Comparison of ENCODE assay signal across 19 cellular contexts in the genomic region with DNA sequence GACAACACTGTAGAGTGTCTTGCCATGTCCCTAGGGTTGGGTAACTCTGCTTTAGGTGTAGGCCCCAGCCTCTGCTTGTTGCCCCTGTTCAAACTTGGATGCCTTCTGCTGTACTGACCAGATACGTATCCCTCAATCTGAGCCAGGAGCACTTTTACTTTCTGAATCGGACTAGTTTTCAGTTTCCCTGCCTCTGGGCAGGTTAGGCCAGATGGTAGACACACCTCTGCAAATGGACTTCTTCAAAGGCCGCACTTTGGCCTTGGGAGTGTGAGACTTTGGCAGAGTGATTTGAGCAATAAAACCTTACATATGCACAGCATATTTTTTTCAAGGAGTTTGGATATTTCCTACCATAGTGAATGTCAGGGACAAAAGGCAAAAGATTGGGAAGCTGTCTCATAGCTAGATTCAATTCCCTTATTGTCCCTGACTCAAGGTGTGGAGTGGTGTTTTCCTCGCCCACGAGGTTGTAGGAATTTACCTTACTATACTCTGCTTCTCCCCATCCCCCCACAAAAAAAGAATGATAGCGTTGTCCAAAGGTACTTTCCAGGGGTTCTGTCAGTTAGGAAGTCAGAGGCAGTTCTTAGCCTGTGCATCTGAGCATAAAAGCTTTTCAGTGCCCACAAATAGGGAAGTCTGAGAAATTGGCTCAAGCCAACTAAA. TPM values are rescaled to one million over a fixed set of nuclear protein-coding genes. Genes with fewer than 3 reads are reported as not detected.
DNase-seq lines count a peak whose midpoint lies in the region; ATAC-seq, FAIRE-seq and TF ChIP-seq lines count a peak whose summit lies in the region.
"Had no signal": no experiment of that assay in that cellular context is flagged by ENCODE, and none has a peak within 500 bp of the region (broad histone marks: within the 10 kb centered on the region; RNA-seq: fewer than 3 reads in every experiment).

No MANE protein-coding gene starts in this region.

- H3K27ac ChIP-seq in mammary epithelial cell (ENCODE audit: insufficient read depth, low read depth, low read length) = no peak overlapping the region
- H3K27ac ChIP-seq in breast epithelium = no peak overlapping the region
- no peak overlapping the region for H3K27ac ChIP-seq in GM12878 (ENCODE audit: control insufficient read depth, insufficient read depth)
- H3K27ac ChIP-seq in HepG2 (ENCODE audit: extremely low read length, insufficient read depth, low read length) = no peak overlapping the region
- H3K27ac ChIP-seq in right atrium auricular region = no peak overlapping the region
- H3K27ac ChIP-seq: 22Rv1, KMS-11, SJSA1 had no signal

- H3K9ac ChIP-seq in mammary epithelial cell (ENCODE audit: insufficient read depth, low read length) (no peak overlapping the region), GM12878 (ENCODE audit: control insufficient read depth, insufficient read depth, low read length) (no peak overlapping the region), HepG2 (ENCODE audit: insufficient read depth, low read depth, low read length) (no peak overlapping the region)
- H3K9ac ChIP-seq: KMS-11 had no signal

- RAD21 ChIA-PET in GM12878 (lab: Charles Lee; ENCODE audit: unreplicated experiment) = no interaction called here

- H3K79me2 ChIP-seq in mammary epithelial cell (ENCODE audit: insufficient read depth, low read length) (no peaks in the 10 kb centered on the region), GM12878 (ENCODE audit: control insufficient read depth, insufficient read depth, low read length) (no peaks in the 10 kb centered on the region), HepG2 (ENCODE audit: insufficient read depth, low read length) (no peaks in the 10 kb centered on the region)

- POLR2A ChIA-PET in GM12878 (lab: Charles Lee) = no interaction called here
- POLR2A ChIA-PET in HepG2 (lab: Yijun Ruan, JAX) = no interaction called here

- TF ChIP-seq RAD21 in GM12878 (IDR thresholded peaks at IDR 0.05; ENCODE audit: insufficient read depth, low read depth, low read length) (no peak), HepG2 (CRISPR knock-in tag; IDR thresholded peaks at IDR 0.05) (no peak)

- H3K4me2 ChIP-seq in mammary epithelial cell (ENCODE audit: insufficient read depth, low read depth, low read length) (no peak overlapping the region), GM12878 (ENCODE audit: control insufficient read depth, insufficient read depth) (no peak overlapping the region), HepG2 (ENCODE audit: low read depth, low read length) (peak overlapping the region; percentile 13; the same call in 1 of the 2 replicates)
- H3K4me2 ChIP-seq: KMS-11 had no signal

- H3K9me3 ChIP-seq in mammary epithelial cell (replicated peaks; ENCODE audit: insufficient read depth, low read length) = no peaks in the 10 kb centered on the region
- H3K9me3 ChIP-seq in breast epithelium = no peaks in the 10 kb centered on the region
- no peaks in the 10 kb centered on the region for H3K9me3 ChIP-seq in GM12878 (replicated peaks; ENCODE audit: control insufficient read depth, insufficient read depth, low read length)
- H3K9me3 ChIP-seq in HepG2 (ENCODE audit: low read length) = 0 out of 2 replicates have a peak, but pooled peaks cover 4% of the 10 kb centered on the region
- no peaks in the 10 kb centered on the region for H3K9me3 ChIP-seq in right atrium auricular region
- H3K9me3 ChIP-seq: SJSA1 had no signal

- DNase-seq in mammary epithelial cell (peak; percentile 35), breast epithelium (ENCODE audit: low spot score in 2 of 2) (no peak), GM12878 (ENCODE audit: low read depth, low spot score) (peak; percentile 8), HepG2 (ENCODE audit: low spot score) (no peak), foreskin melanocyte (no peak), right atrium auricular region (ENCODE audit: low spot score) (no peak), midbrain (lab: John Stamatoyannopoulos, UW) (no peak)
- DNase-seq in effector memory CD8-positive, alpha-beta T cell = no peak
- DNase-seq: CD4-positive, CD25-positive, alpha-beta regulatory T cell; GF-D8; NCI-H1417 treated with DMSO at 0.1 percent for 48 hours; NCI-H1930; NCI-H226 had no signal

- peaks cover 4% of the 10 kb centered on the region for H3K4me1 ChIP-seq in mammary epithelial cell (ENCODE audit: insufficient read depth, low read length)
- no peaks in the 10 kb centered on the region for H3K4me1 ChIP-seq in breast epithelium
- H3K4me1 ChIP-seq in GM12878 (ENCODE audit: control insufficient read depth, insufficient read depth, low read length) = no peaks in the 10 kb centered on the region
- no peaks in the 10 kb centered on the region for H3K4me1 ChIP-seq in HepG2 (ENCODE audit: insufficient read depth, low read length)
- H3K4me1 ChIP-seq in right atrium auricular region = no peaks in the 10 kb centered on the region

- H3K27me3 ChIP-seq in mammary epithelial cell (ENCODE audit: insufficient read depth, low read length) = no peaks in the 10 kb centered on the region
- no peaks in the 10 kb centered on the region for H3K27me3 ChIP-seq in breast epithelium
- H3K27me3 ChIP-seq in GM12878 (replicated peaks in 1 of 2; ENCODE audit: control insufficient read depth in 2 of 2, insufficient read depth in 2 of 2, low read length in 1 of 2) = no peaks in the 10 kb centered on the region
- H3K27me3 ChIP-seq in HepG2 (ENCODE audit: control insufficient read depth in 1 of 2, insufficient read depth in 2 of 2, low read length in 2 of 2) = no peaks in the 10 kb centered on the region
- no peaks in the 10 kb centered on the region for H3K27me3 ChIP-seq in right atrium auricular region
- H3K27me3 ChIP-seq: SJSA1 had no signal

- in situ Hi-C loops in mammary epithelial cell (cut with MboI; ENCODE audit: low sequenced_read_pairs in 2 of 2) = no loop called here
- in situ Hi-C loops in GM12878 (cut with MboI) = no loop called here
- in situ Hi-C loops in HepG2 (cut with HindIII; ENCODE audit: extremely low pct_ligation_motif_present, low pct_unique_long_range_greater_than_20kb) = no loop called here

- intact Hi-C loops in mammary epithelial cell (cut with micrococcal nuclease) (no loop called here), breast epithelium (cut with DNase I; ENCODE audit: low total_unique reads) (no loop called here), GM12878 (cut with micrococcal nuclease; ENCODE audit: unreplicated experiment) (no loop called here), HepG2 (cut with micrococcal nuclease; ENCODE audit: unreplicated experiment) (no loop called here)

- H3K4me3 Mint-ChIP-seq in effector memory CD8-positive, alpha-beta T cell = no peak overlapping the region
- H3K4me3 Mint-ChIP-seq: CD4-positive, CD25-positive, alpha-beta regulatory T cell had no signal

- H2AFZ ChIP-seq in mammary epithelial cell (ENCODE audit: low read depth, low read length) (peak overlapping the region; percentile 30), GM12878 (ENCODE audit: control insufficient read depth, low read depth, low read length) (no peak overlapping the region), HepG2 (ENCODE audit: low read length) (no peak overlapping the region)

- no peaks in the 10 kb centered on the region for H3K36me3 ChIP-seq in mammary epithelial cell (ENCODE audit: insufficient read depth, low read length)
- no peaks in the 10 kb centered on the region for H3K36me3 ChIP-seq in breast epithelium
- H3K36me3 ChIP-seq in GM12878 (ENCODE audit: control insufficient read depth in 2 of 2, insufficient read depth in 2 of 2, low read length in 1 of 2) = no peaks in the 10 kb centered on the region
- H3K36me3 ChIP-seq in HepG2 (replicated peaks in 1 of 2; ENCODE audit: control insufficient read depth in 1 of 2, insufficient read depth in 2 of 2, low read length in 2 of 2) = no peaks in the 10 kb centered on the region
- no peaks in the 10 kb centered on the region for H3K36me3 ChIP-seq in right atrium auricular region
- H3K36me3 ChIP-seq: SJSA1 had no signal

- FAIRE-seq in GM12878 (lab: Jason Lieb, UNC) = no peak
- FAIRE-seq in HepG2 (lab: Jason Lieb, UNC) = no peak
- FAIRE-seq: GM12892, H54 had no signal

- H4K20me1 ChIP-seq in mammary epithelial cell (ENCODE audit: insufficient read depth, low read length) = no peaks in the 10 kb centered on the region
- H4K20me1 ChIP-seq in GM12878 (ENCODE audit: control insufficient read depth, insufficient read depth) = no peaks in the 10 kb centered on the region
- H4K20me1 ChIP-seq in HepG2 (ENCODE audit: insufficient read depth, low read length) = no peaks in the 10 kb centered on the region

- no peaks in the 10 kb centered on the region for H3K27me3 Mint-ChIP-seq in effector memory CD8-positive, alpha-beta T cell
- H3K27me3 Mint-ChIP-seq: CD4-positive, CD25-positive, alpha-beta regulatory T cell had no signal

- peak; percentile 49 for ATAC-seq in GM12878
- ATAC-seq in HepG2 = peak; percentile 65
- ATAC-seq in effector memory CD8-positive, alpha-beta T cell (replicated peaks) = no peak
- ATAC-seq: Panc1 had no signal

- CTCF ChIA-PET in mammary epithelial cell (lab: Charles Lee; ENCODE audit: low non-redundant PET) = no interaction called here
- CTCF ChIA-PET in GM12878 (lab: Yijun Ruan, JAX) = no interaction called here
- CTCF ChIA-PET in HepG2 (lab: Yijun Ruan, JAX; ENCODE audit: low intra/inter-chr PET ratio, low total read pairs) = no interaction called here

- no peak for TF ChIP-seq EP300 in GM12878 (IDR thresholded peaks at IDR 0.05; ENCODE audit: borderline replicate concordance in 1 of 2, control insufficient read depth in 1 of 2, low read depth in 2 of 2, low read length in 2 of 2)
- no peak for TF ChIP-seq EP300 in HepG2 (IDR thresholded peaks at IDR 0.05; ENCODE audit: low read depth in 2 of 2, low read length in 2 of 2)
- TF ChIP-seq EP300 in HepG2 (CRISPR knock-in tag; IDR thresholded peaks at IDR 0.05; ENCODE audit: borderline replicate concordance) = no peak

- no peaks in the 10 kb centered on the region for H3K4me1 Mint-ChIP-seq in effector memory CD8-positive, alpha-beta T cell (ENCODE audit: low read depth in 2 of 2)
- H3K4me1 Mint-ChIP-seq: CD4-positive, CD25-positive, alpha-beta regulatory T cell had no signal

- TF ChIP-seq POLR2A in breast epithelium (IDR thresholded peaks at IDR 0.05) = no peak
- TF ChIP-seq POLR2A in GM12878 (IDR thresholded peaks at IDR 0.05; ENCODE audit: low read depth, low read length) = no peak
- TF ChIP-seq POLR2A in HepG2 (IDR thresholded peaks at IDR 0.05; ENCODE audit: insufficient read depth in 1 of 2, low read depth in 2 of 2, low read length in 2 of 2) = no peak

- H3K9me3 Mint-ChIP-seq in effector memory CD8-positive, alpha-beta T cell = no peaks in the 10 kb centered on the region

- H3K36me3 Mint-ChIP-seq in effector memory CD8-positive, alpha-beta T cell (ENCODE audit: insufficient read depth) = no peaks in the 10 kb centered on the region
- H3K36me3 Mint-ChIP-seq: CD4-positive, CD25-positive, alpha-beta regulatory T cell had no signal

- SMC1A ChIA-PET in GM12878 (lab: Charles Lee; ENCODE audit: uncharacterized antibody, unreplicated experiment) = interaction anchor here (0.6 to 1.4 kb wide), 2 partner anchors 27 to 579 kb away, joined by 3 to 5 read pairs; no protein-coding TSS in a partner anchor

- no peak overlapping the region for H3K27ac Mint-ChIP-seq in effector memory CD8-positive, alpha-beta T cell
- H3K27ac Mint-ChIP-seq: CD4-positive, CD25-positive, alpha-beta regulatory T cell had no signal

- dilution Hi-C loops in mammary epithelial cell (cut with HindIII; ENCODE audit: low sequenced_read_pairs) = loop anchor here (5.0 kb wide), 1 partner anchor 88 kb away; no protein-coding TSS in a partner anchor

- H3K4me3 ChIP-seq in mammary epithelial cell (replicated peaks in 1 of 3; ENCODE audit: insufficient read depth in 1 of 3, low read depth in 2 of 3, low read length in 3 of 3) (no peak overlapping the region), breast epithelium (no peak overlapping the region), GM12878 (no peak overlapping the region), HepG2 (replicated peaks in 1 of 3; ENCODE audit: insufficient read depth in 1 of 3, low read depth in 2 of 3, low read length in 3 of 3) (no peak overlapping the region), right atrium auricular region (no peak overlapping the region)
- H3K4me3 ChIP-seq: SJSA1 had no signal

- BruUV-seq in mammary epithelial cell (replicated peaks; lab: Mats Ljungman, UMichigan) (no TSS peak), GM12878 (replicated peaks; lab: Mats Ljungman, UMichigan) (no TSS peak), HepG2 (replicated peaks; lab: Mats Ljungman, UMichigan) (no TSS peak)

- 11% methylated on average over 6 of the region's 6 CpGs for WGBS in mammary epithelial cell (ENCODE audit: low coverage, missing lambda C conversion rate)
- WGBS in GM12878 (ENCODE audit: insufficient coverage, insufficient replicate concordance, low lambda C conversion rate, missing lambda C conversion rate) = 22% methylated on average over 6 of the region's 6 CpGs
- WGBS in HepG2 (ENCODE audit: low lambda C conversion rate) = 11% methylated on average over 6 of the region's 6 CpGs

- TF ChIP-seq CTCF in mammary epithelial cell (conservative IDR thresholded peaks at IDR 0.05 in 1 of 2, IDR thresholded peaks at IDR 0.05 in 1 of 2; ENCODE audit: extremely low read depth in 1 of 2, insufficient read depth in 1 of 2, low read depth in 1 of 2, low read length in 2 of 2) (no peak), breast epithelium (IDR thresholded peaks at IDR 0.05) (no peak), GM12878 (IDR thresholded peaks at IDR 0.05 in 2 of 3, conservative IDR thresholded peaks at IDR 0.05 in 1 of 3; ENCODE audit: control insufficient read depth in 2 of 3, extremely low read depth in 1 of 3, insufficient read depth in 1 of 3, low read depth in 3 of 3, low read length in 3 of 3) (no peak), HepG2 (CRISPR knock-in tag; IDR thresholded peaks at IDR 0.05) (no peak), right atrium auricular region (IDR thresholded peaks at IDR 0.05) (no peak)

RNA-seq across cellular contexts. Expression of a gene that starts 15.3 kb away (rescaled TPM):
- total RNA-seq in mammary epithelial cell = 1 to 10 TPM; 4.1 to 6.5 TPM
- 0.19 TPM for polyA plus RNA-seq in mammary epithelial cell
- not detected for polyA minus RNA-seq in mammary epithelial cell
- 10 to 100 TPM; 24.6 to 66.2 (median 25.9) TPM for total RNA-seq in breast epithelium
- 0.15 and 0.21 TPM in 2 replicates for total RNA-seq in GM12878 (2013; cell fraction: nucleolus; rRNA removed)
- total RNA-seq in GM12878 (2014; rRNA removed) = not detected in 2 replicates
- total RNA-seq in GM12878 (2014; rRNA removed; fragmentation: Illumina TruSeq; extraction: Trizol) = not detected in 2 replicates
- 0.16 and 0.54 TPM in 2 replicates for total RNA-seq in GM12878 (2021)
- not detected for polyA plus RNA-seq in GM12878 (2011; ENCODE audit: low read depth)
- polyA plus RNA-seq in GM12878 (2011; rRNA removed) = 0.07 TPM in 1 of 2 replicates, not detected in the other
- not detected in 2 replicates for polyA plus RNA-seq in GM12878 (2011; cell fraction: cytosol; rRNA removed)
- polyA plus RNA-seq in GM12878 (2011; cell fraction: nucleus; rRNA removed) = 0.03 TPM in 2 replicates
- 0.11 TPM in 1 of 2 replicates, not detected in the other for polyA plus RNA-seq in GM12878 (2012)
- polyA plus RNA-seq in GM12878 (2014; fragmentation: Illumina TruSeq; extraction: Trizol) = 0.01 TPM in 1 of 2 replicates, not detected in the other
- polyA plus RNA-seq in GM12878 (2014; fragmentation: Nextera tagmentation; extraction: Ambion mirVana) = under 1 TPM in 1 of 2 experiments, not detected in 1; 0.07 TPM
- polyA plus RNA-seq in GM12878 (2014; rRNA removed) = not detected in 2 replicates
- not detected for polyA plus RNA-seq in GM12878 (2016; fragmentation: Nextera tagmentation; extraction: Ambion mirVana)
- 0.29 TPM in 1 of 2 replicates, not detected in the other for polyA minus RNA-seq in GM12878 (2011; rRNA and poly(A)+ RNA removed)
- polyA minus RNA-seq in GM12878 (2011; cell fraction: cytosol; rRNA and poly(A)+ RNA removed) = not detected in 2 replicates
- polyA minus RNA-seq in GM12878 (2011; cell fraction: nucleus; rRNA and poly(A)+ RNA removed) = not detected in 2 replicates
- 1.2 and 2.3 TPM in 2 replicates for total RNA-seq in HepG2 (2016; rRNA removed; fragmentation: Illumina TruSeq; extraction: Trizol)
- 0.53 and 1.0 TPM in 2 replicates for total RNA-seq in HepG2 (2016; cell fraction: cytosol; rRNA removed; fragmentation: Illumina TruSeq; extraction: Trizol; ENCODE audit: low read depth)
- 1.4 and 1.7 TPM in 2 replicates for total RNA-seq in HepG2 (2016; cell fraction: insoluble cytoplasmic fraction; rRNA removed; fragmentation: Illumina TruSeq; extraction: Trizol)
- 0.96 and 1.2 TPM in 2 replicates for total RNA-seq in HepG2 (2016; cell fraction: membrane; rRNA removed; fragmentation: Illumina TruSeq; extraction: Trizol)
- total RNA-seq in HepG2 (2016; cell fraction: nucleus; rRNA removed; fragmentation: Illumina TruSeq; extraction: Trizol) = 6.8 and 8.6 TPM in 2 replicates
- 0.71 and 0.84 TPM in 2 replicates for polyA plus RNA-seq in HepG2 (2011; rRNA removed)
- polyA plus RNA-seq in HepG2 (2011; cell fraction: cytosol; rRNA removed) = 0.51 and 0.59 TPM in 2 replicates
- 0.76 and 1.5 TPM in 2 replicates for polyA plus RNA-seq in HepG2 (2011; cell fraction: nucleus; rRNA removed)
- polyA plus RNA-seq in HepG2 (2012) = 1.1 and 2.4 TPM in 2 replicates
- polyA plus RNA-seq in HepG2 (2016; cell fraction: cytosol; fragmentation: Illumina TruSeq; extraction: Trizol; ENCODE audit: low read depth) = 0.05 and 0.18 TPM in 2 replicates
- 0.76 and 0.85 TPM in 2 replicates for polyA plus RNA-seq in HepG2 (2016; cell fraction: insoluble cytoplasmic fraction; fragmentation: Illumina TruSeq; extraction: Trizol; ENCODE audit: low read depth)
- polyA plus RNA-seq in HepG2 (2016; cell fraction: membrane; fragmentation: Illumina TruSeq; extraction: Trizol; ENCODE audit: low read depth) = 0.15 and 0.22 TPM in 2 replicates
- 0.73 and 1.2 TPM in 2 replicates for polyA plus RNA-seq in HepG2 (2016; cell fraction: nucleus; fragmentation: Illumina TruSeq; extraction: Trizol; ENCODE audit: insufficient read depth, low read depth)
- polyA minus RNA-seq in HepG2 (2011; rRNA and poly(A)+ RNA removed; ENCODE audit: low replicate concordance) = 2.1 and 2.4 TPM in 2 replicates
- polyA minus RNA-seq in HepG2 (2011; cell fraction: cytosol; rRNA and poly(A)+ RNA removed) = 0.62 and 0.99 TPM in 2 replicates
- polyA minus RNA-seq in HepG2 (2011; cell fraction: nucleus; rRNA and poly(A)+ RNA removed) = 16.1 and 16.8 TPM in 2 replicates
- total RNA-seq in right atrium auricular region = 10 to 100 TPM in 1 of 2 donors, 1 to 10 TPM in 1; 7.4 to 12.2 TPM

Comparison
In these comparisons a context has a peak if more than half of its experiments do, and no peak if none do; other contexts are left out.
1. DNase-seq: peak in mammary epithelial cell (single experiment) and GM12878 (single experiment); none in breast epithelium (0 of 2), HepG2 (single experiment), effector memory CD8-positive, alpha-beta T cell (0 of 3), foreskin melanocyte (single experiment), right atrium auricular region (single experiment) and midbrain (single experiment).